Comparison of ENCODE assay signal across 8 cellular contexts in genomic region chr19:34364830-34365462, GRCh38. TPM values are rescaled to one million over a fixed set of nuclear protein-coding genes. Genes with fewer than 3 reads are reported as not detected.
DNase-seq lines count a peak whose midpoint lies in the region; ATAC-seq, FAIRE-seq and TF ChIP-seq lines count a peak whose summit lies in the region.

Gene GPI, plus strand, starts transcription at chr19:34365196. Its CDS starts 71 bp downstream, at chr19:34365267.

- intact Hi-C loops in vagina (cut with DNase I): no loop called here

- peak; percentile 77 for DNase-seq in GM12865 (ENCODE audit: low read depth)
- peak; percentile 68 for DNase-seq in NCI-H146 treated with DMSO at 0.1 percent for 48 hours (lab: John Stamatoyannopoulos, UW; ENCODE audit: unreplicated experiment)
- DNase-seq in T-helper 9 cell: peak; percentile 66
- no peak for DNase-seq in astrocyte (ENCODE audit: low read depth)
- DNase-seq in hepatocyte (ENCODE audit: low spot score): peak; percentile 81
- DNase-seq in renal cortical epithelial cell (ENCODE audit: low read depth): peak; percentile 8
- no peak for DNase-seq in vagina (ENCODE audit: extremely low spot score in 2 of 2)

- H3K9me3 ChIP-seq in astrocyte (ENCODE audit: insufficient read depth, low read depth, low read length) (no peaks in the 10 kb centered on the region), hepatocyte (ENCODE audit: low read depth) (no peaks in the 10 kb centered on the region), vagina (no peaks in the 10 kb centered on the region)

- peak; percentile 79 for ATAC-seq in HG02642 (IDR thresholded peaks at IDR 0.05; ENCODE audit: poor library complexity, unreplicated experiment)

- peaks cover 12% of the 10 kb centered on the region for H3K4me1 ChIP-seq in astrocyte (ENCODE audit: insufficient read depth, low read length)
- peaks cover 11% of the 10 kb centered on the region for H3K4me1 ChIP-seq in hepatocyte (ENCODE audit: insufficient read depth)
- H3K4me1 ChIP-seq in vagina: peaks cover 27% of the 10 kb centered on the region

- FAIRE-seq in astrocyte (lab: Jason Lieb, UNC): no peak

- TF ChIP-seq POLR2A in vagina (IDR thresholded peaks at IDR 0.05): no peak

- H4K20me1 ChIP-seq in astrocyte (ENCODE audit: insufficient read depth, low read length): peaks cover 22% of the 10 kb centered on the region
- H4K20me1 ChIP-seq in hepatocyte (ENCODE audit: insufficient read depth, poor library complexity, severe bottlenecking): no peaks in the 10 kb centered on the region

- H2AFZ ChIP-seq in astrocyte (ENCODE audit: low read depth, low read length): peak within 1 kb of the TSS; percentile 89
- peak within 1 kb of the TSS; percentile 99 for H2AFZ ChIP-seq in hepatocyte

- H3K27me3 Mint-ChIP-seq in astrocyte (ENCODE audit: low read depth, unreplicated experiment): no peaks in the 10 kb centered on the region

- peaks cover 11% of the 10 kb centered on the region for H3K4me1 Mint-ChIP-seq in astrocyte (ENCODE audit: low read depth, unreplicated experiment)

- no peaks in the 10 kb centered on the region for H3K9me2 ChIP-seq in hepatocyte (replicated peaks; ENCODE audit: insufficient read depth)

- WGBS in hepatocyte (ENCODE audit: low lambda C conversion rate, missing lambda C conversion rate): 4% methylated on average over 24 of the region's 67 CpGs

- peaks cover 13% of the 10 kb centered on the region for H3K36me3 ChIP-seq in astrocyte (ENCODE audit: insufficient read depth, low read length)
- H3K36me3 ChIP-seq in hepatocyte (replicated peaks; ENCODE audit: insufficient read depth, low read depth): no peaks in the 10 kb centered on the region
- H3K36me3 ChIP-seq in vagina: peaks cover 0 to 28% of the 10 kb centered on the region in 2 donors

- peak within 1 kb of the TSS; percentile 6 for H3K27ac Mint-ChIP-seq in astrocyte (ENCODE audit: unreplicated experiment)

- peak within 1 kb of the TSS; percentile 96 for H3K4me3 Mint-ChIP-seq in astrocyte (ENCODE audit: unreplicated experiment)

- H3K9ac ChIP-seq in astrocyte (ENCODE audit: low read length): peak within 1 kb of the TSS; percentile 88

- H3K27me3 ChIP-seq in astrocyte (ENCODE audit: insufficient read depth, low read length) (no peaks in the 10 kb centered on the region), hepatocyte (no peaks in the 10 kb centered on the region), vagina (no peaks in the 10 kb centered on the region)

- TF ChIP-seq CTCF in GM12865 (IDR thresholded peaks at IDR 0.05; ENCODE audit: insufficient read depth, low read depth, low read length, missing control alignments): no peak
- TF ChIP-seq CTCF in astrocyte (IDR thresholded peaks at IDR 0.05; ENCODE audit: insufficient read depth, low read depth, low read length): no peak
- no peak for TF ChIP-seq CTCF in hepatocyte (IDR thresholded peaks at IDR 0.05; ENCODE audit: poor library complexity)
- no peak for TF ChIP-seq CTCF in vagina (IDR thresholded peaks at IDR 0.05)

- H3K27ac ChIP-seq in astrocyte (ENCODE audit: low read depth, low read length): peak within 1 kb of the TSS; percentile 61
- peak within 1 kb of the TSS; percentile 75 for H3K27ac ChIP-seq in hepatocyte
- peak within 1 kb of the TSS; percentile 70 for H3K27ac ChIP-seq in vagina

- H3K4me2 ChIP-seq in astrocyte (ENCODE audit: low read length) (peak within 1 kb of the TSS; percentile 89), hepatocyte (peak within 1 kb of the TSS; percentile 92)

- H3K4me3 ChIP-seq in GM12865 (ENCODE audit: low read depth, low read length): peak within 1 kb of the TSS; percentile 84
- peak within 1 kb of the TSS; percentile 87 for H3K4me3 ChIP-seq in astrocyte (ENCODE audit: insufficient read depth, low read depth, low read length)
- H3K4me3 ChIP-seq in hepatocyte: peak within 1 kb of the TSS; percentile 99
- H3K4me3 ChIP-seq in vagina: peak within 1 kb of the TSS; percentile 72 to 93

- H3K79me2 ChIP-seq in astrocyte (ENCODE audit: insufficient read depth, low read length): peaks cover 36% of the 10 kb centered on the region
- peaks cover 32% of the 10 kb centered on the region for H3K79me2 ChIP-seq in hepatocyte

- peaks cover 10% of the 10 kb centered on the region for H3K36me3 Mint-ChIP-seq in astrocyte (ENCODE audit: low read depth, unreplicated experiment)

- no peaks in the 10 kb centered on the region for H3K9me3 Mint-ChIP-seq in astrocyte (ENCODE audit: unreplicated experiment)

RNA-seq across cellular contexts. Expression of gene GPI, which starts in this region (rescaled TPM):
- total RNA-seq in astrocyte (249 and 258 TPM in 2 replicates), hepatocyte (82.9 and 117 TPM in 2 replicates), renal cortical epithelial cell (204 and 672 TPM in 2 replicates), vagina (201 TPM)
- polyA plus RNA-seq in hepatocyte: 120 and 124 TPM in 2 replicates

Comparison
In these comparisons a context has a peak if more than half of its experiments do, and no peak if none do; other contexts are left out.
1. DNase-seq: peak in GM12865 (single experiment), NCI-H146 treated with DMSO at 0.1 percent for 48 hours (single experiment), T-helper 9 cell (single experiment), hepatocyte (single experiment) and renal cortical epithelial cell (single experiment); none in astrocyte (single experiment) and vagina (0 of 2).
2. Peak in every context shown above with its lines, with median percentiles within 50 percentile points of each other: H3K4me3 ChIP-seq and H3K27ac ChIP-seq.